ENCODE assay signal across 7 cellular contexts in the genomic region with DNA sequence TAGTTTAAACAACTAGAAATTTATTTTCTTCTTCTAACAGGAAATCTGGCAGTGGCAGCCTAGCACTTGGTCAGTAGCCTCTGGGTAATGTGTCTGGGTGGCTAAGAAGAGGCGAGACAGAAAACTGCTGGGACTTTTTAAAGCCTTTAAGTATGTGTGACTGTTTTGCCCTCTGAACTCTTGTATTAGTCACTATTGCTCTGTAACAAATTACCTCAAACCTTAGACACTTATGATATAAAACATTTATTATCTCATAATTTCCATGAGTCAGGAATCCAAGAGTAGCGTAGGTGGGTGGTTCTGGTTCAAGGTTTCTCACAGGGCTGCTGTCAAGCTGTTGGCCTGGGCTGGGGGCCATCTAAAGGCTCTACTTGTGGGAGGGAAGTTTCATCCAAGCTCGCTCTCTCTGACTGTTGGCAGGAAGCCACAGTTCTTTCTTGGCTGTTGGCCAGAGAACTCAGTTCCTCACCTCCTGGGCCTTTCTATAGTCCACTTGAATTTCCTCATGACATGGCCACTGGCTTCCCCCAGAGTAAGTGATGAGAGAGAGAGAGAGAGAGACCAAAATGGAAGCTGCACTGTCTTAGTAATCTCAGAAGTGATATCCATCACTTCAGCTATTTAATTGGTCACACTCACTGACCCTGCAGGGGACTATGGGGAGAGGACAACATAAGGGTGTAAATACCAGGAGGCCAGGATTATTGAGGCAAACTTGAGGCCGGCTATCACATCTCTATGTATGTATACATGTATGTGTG. TPM values are rescaled to one million over a fixed set of nuclear protein-coding genes. Genes with fewer than 3 reads are reported as not detected.
A peak's percentile ranks its signal among the peaks of the same experiment; 100 is the strongest.
DNase-seq lines count a peak whose midpoint lies in the region; ATAC-seq and TF ChIP-seq lines count a peak whose summit lies in the region.

No MANE protein-coding gene starts in this region.

- CTCF ChIA-PET in SK-N-SH (lab: Yijun Ruan, JAX), result interaction anchor here (0.9 kb wide), 1 partner anchor 25 kb away, joined by 3 read pairs; no protein-coding TSS in a partner anchor

- H3K27ac ChIP-seq in SK-N-SH (ENCODE audit: low read depth in 2 of 2, low read length in 1 of 2) (peak overlapping the region; percentile 61 to 100), right atrium auricular region (peak overlapping the region; percentile 74 to 92), skeletal muscle tissue (ENCODE audit: low read depth, low read length) (peak overlapping the region; percentile 73)

- H4K20me1 ChIP-seq in SK-N-SH (ENCODE audit: insufficient read depth), result no peaks in the 10 kb centered on the region

- H3F3A ChIP-seq in SK-N-SH (replicated peaks; ENCODE audit: insufficient read depth), result peaks cover 60% of the 10 kb centered on the region

- H3K4me1 Mint-ChIP-seq in activated naive CD8-positive, alpha-beta T cell treated with anti-CD3 and anti-CD28 coated beads, Interleukin-2, amount 10 ng/mL, durations not matched to agents 7 days and 5 days, result peaks cover 17% of the 10 kb centered on the region

- H3K79me2 ChIP-seq in SK-N-SH (ENCODE audit: insufficient read depth), result no peaks in the 10 kb centered on the region

- no peaks in the 10 kb centered on the region for H3K36me3 Mint-ChIP-seq in activated naive CD8-positive, alpha-beta T cell treated with anti-CD3 and anti-CD28 coated beads, Interleukin-2, amount 10 ng/mL, durations not matched to agents 7 days and 5 days

- no peak for TF ChIP-seq CTCF in SK-N-SH (IDR thresholded peaks at IDR 0.05)
- no peak for TF ChIP-seq CTCF in right atrium auricular region (IDR thresholded peaks at IDR 0.05)

- peak overlapping the region; percentile 23 for H3K4me3 Mint-ChIP-seq in activated naive CD8-positive, alpha-beta T cell treated with anti-CD3 and anti-CD28 coated beads, Interleukin-2, amount 10 ng/mL, durations not matched to agents 7 days and 5 days

- no peaks in the 10 kb centered on the region for H3K9me2 ChIP-seq in SK-N-SH

- TF ChIP-seq RAD21 in SK-N-SH (IDR thresholded peaks at IDR 0.05; ENCODE audit: low read length), result no peak

- H3K9me3 ChIP-seq in SK-N-SH (no peaks in the 10 kb centered on the region), right atrium auricular region (no peaks in the 10 kb centered on the region), skeletal muscle tissue (ENCODE audit: control insufficient read depth in 3 of 3, low read length in 3 of 3) (no peaks in the 10 kb centered on the region)

- peak overlapping the region; percentile 53; the same call in 1 of the 2 replicates for H3K9ac ChIP-seq in SK-N-SH
- H3K9ac ChIP-seq in skeletal muscle tissue (ENCODE audit: low read depth in 1 of 3, low read length in 3 of 3), result no peak overlapping the region

- peaks cover 23 to 26% of the 10 kb centered on the region in 2 experiments for H3K4me1 ChIP-seq in SK-N-SH (ENCODE audit: control insufficient read depth in 1 of 2, insufficient read depth in 2 of 2, low read depth in 1 of 2, low read length in 1 of 2)
- peaks cover 0 to 51% of the 10 kb centered on the region in 2 donors for H3K4me1 ChIP-seq in right atrium auricular region
- H3K4me1 ChIP-seq in skeletal muscle tissue (ENCODE audit: control insufficient read depth in 3 of 3, insufficient read depth in 3 of 3, low read length in 3 of 3), result peaks cover 16 to 41% (median 30%) of the 10 kb centered on the region in 3 donors

- no peak overlapping the region for H2AFZ ChIP-seq in SK-N-SH (ENCODE audit: low read depth)

- H3K36me3 ChIP-seq in SK-N-SH (replicated peaks in 1 of 2; ENCODE audit: control insufficient read depth in 1 of 2, insufficient read depth in 2 of 2, low read length in 1 of 2) (no peaks in the 10 kb centered on the region), right atrium auricular region (no peaks in the 10 kb centered on the region), skeletal muscle tissue (ENCODE audit: control insufficient read depth in 3 of 3, insufficient read depth in 3 of 3, low read length in 3 of 3) (no peaks in the 10 kb centered on the region)

- H3K27me3 ChIP-seq in SK-N-SH (ENCODE audit: insufficient read depth) (no peaks in the 10 kb centered on the region), right atrium auricular region (no peaks in the 10 kb centered on the region), skeletal muscle tissue (ENCODE audit: control insufficient read depth in 3 of 3, insufficient read depth in 3 of 3, low read length in 3 of 3) (no peaks in the 10 kb centered on the region)

- peak overlapping the region; percentile 44 for H3K27ac Mint-ChIP-seq in activated naive CD8-positive, alpha-beta T cell treated with anti-CD3 and anti-CD28 coated beads, Interleukin-2, amount 10 ng/mL, durations not matched to agents 7 days and 5 days

- DNase-seq in HUDEP-2 (lab: John Stamatoyannopoulos, UW; ENCODE audit: unreplicated experiment in 76 of 76) (peak in 74 of 76 experiments; percentile 46 to 98 (median 87)), SK-N-SH (peak; percentile 41), right atrium auricular region (ENCODE audit: low spot score) (peak; percentile 97), HuH-7.5 (ENCODE audit: low spot score) (no peak)
- peak; percentile 42 for DNase-seq in activated naive CD8-positive, alpha-beta T cell treated with anti-CD3 and anti-CD28 coated beads, Interleukin-2, amount 10 ng/mL, durations not matched to agents 7 days and 5 days

- no peaks in the 10 kb centered on the region for H3K9me3 Mint-ChIP-seq in activated naive CD8-positive, alpha-beta T cell treated with anti-CD3 and anti-CD28 coated beads, Interleukin-2, amount 10 ng/mL, durations not matched to agents 7 days and 5 days

- POLR2A ChIA-PET in SK-N-SH (lab: Yijun Ruan, JAX), result no interaction called here
- POLR2A ChIA-PET in activated naive CD8-positive, alpha-beta T cell treated with anti-CD3 and anti-CD28 coated beads, Interleukin-2, amount 10 ng/mL, durations not matched to agents 7 days and 5 days (lab: Charles Lee), result interaction anchor here (0.9 kb wide), 1 partner anchor 19 kb away, joined by 5 read pairs; no protein-coding TSS in a partner anchor

- no peaks in the 10 kb centered on the region for H3K27me3 Mint-ChIP-seq in activated naive CD8-positive, alpha-beta T cell treated with anti-CD3 and anti-CD28 coated beads, Interleukin-2, amount 10 ng/mL, durations not matched to agents 7 days and 5 days

- WGBS in SK-N-SH (ENCODE audit: low lambda C conversion rate), result 30% methylated on average over 4 of the region's 4 CpGs

- ATAC-seq in GM18502 (IDR thresholded peaks at IDR 0.05; ENCODE audit: poor library complexity, unreplicated experiment), result peak; percentile 58
- peak; percentile 88 for ATAC-seq in activated naive CD8-positive, alpha-beta T cell treated with anti-CD3 and anti-CD28 coated beads, Interleukin-2, amount 10 ng/mL, durations not matched to agents 7 days and 5 days (ENCODE audit: low read depth)

- H3K4me3 ChIP-seq in SK-N-SH (ENCODE audit: low read depth in 2 of 2, low read length in 1 of 2) (no peak overlapping the region), right atrium auricular region (no peak overlapping the region), skeletal muscle tissue (ENCODE audit: low read length in 3 of 3) (no peak overlapping the region)

- H3K4me2 ChIP-seq in SK-N-SH, result peak overlapping the region; percentile 18; the same call in 1 of the 2 replicates

- peak in 1 of 2 experiments; percentile 86; a peak in 2 of 4 replicates for TF ChIP-seq EP300 in SK-N-SH (IDR thresholded peaks at IDR 0.05; ENCODE audit: borderline replicate concordance in 1 of 2, low read depth in 1 of 2, low read length in 1 of 2)

TF ChIP-seq in SK-N-SH, 30 proteins besides CTCF, POLR2A, EP300 and RAD21 (continues in another document):
- TF ChIP-seq MAX (IDR thresholded peaks at IDR 0.05; ENCODE audit: low read depth), result peak; percentile 51; the same call in 1 of the 2 replicates
- 0 out of 2 replicates have a peak, but pooled peaks have one; percentile 27 for TF ChIP-seq REST (IDR thresholded peaks at IDR 0.05; ENCODE audit: low read depth, low read length)
- peak; percentile 69 for TF ChIP-seq JUND (IDR thresholded peaks at IDR 0.05)

RNA-seq across cellular contexts. Expression of gene TBC1D22B, which starts 17.4 kb away (rescaled TPM):
- 5.3 and 5.5 TPM in 2 replicates for polyA plus RNA-seq in SK-N-SH (2012; rRNA removed)
- polyA plus RNA-seq in SK-N-SH (2012; cell fraction: cytosol; rRNA removed), result 5.4 and 6.0 TPM in 2 replicates
- polyA plus RNA-seq in SK-N-SH (2012; cell fraction: nucleus; rRNA removed), result 8.9 and 9.1 TPM in 2 replicates
- total RNA-seq in activated naive CD8-positive, alpha-beta T cell treated with anti-CD3 and anti-CD28 coated beads, Interleukin-2, amount 10 ng/mL, durations not matched to agents 7 days and 5 days, result 10 to 100 TPM; 13.8 to 14.7 TPM
- total RNA-seq in right atrium auricular region (1 to 10 TPM; 7.5 to 9.8 TPM), skeletal muscle tissue (3.7 TPM)

RNA-seq across cellular contexts. Expression of gene TMEM217, which starts 17.8 kb away (rescaled TPM):
- polyA plus RNA-seq in SK-N-SH (2012; rRNA removed), result 1.5 and 2.0 TPM in 2 replicates
- 1.6 and 1.7 TPM in 2 replicates for polyA plus RNA-seq in SK-N-SH (2012; cell fraction: cytosol; rRNA removed)
- polyA plus RNA-seq in SK-N-SH (2012; cell fraction: nucleus; rRNA removed), result 1.3 and 3.0 TPM in 2 replicates
- total RNA-seq in activated naive CD8-positive, alpha-beta T cell treated with anti-CD3 and anti-CD28 coated beads, Interleukin-2, amount 10 ng/mL, durations not matched to agents 7 days and 5 days, result 1 to 10 TPM; 1.4 to 2.0 TPM
- 1 to 10 TPM; 1.3 to 1.4 TPM for total RNA-seq in right atrium auricular region
- total RNA-seq in skeletal muscle tissue, result under 0.01 TPM
